Comparison of ENCODE assay signal across 6 cellular contexts in genomic region chr1:222189218-222189617, GRCh38.
"Had no signal": no experiment of that assay in that cellular context is flagged by ENCODE, and none has a peak within 500 bp of the region (broad histone marks: within the 10 kb centered on the region; RNA-seq: fewer than 3 reads in every experiment).

No MANE protein-coding gene starts in this region.

- H3K4me2 ChIP-seq: KMS-11 had no signal

- H3K27ac ChIP-seq: HL-60, KMS-11 had no signal

- DNase-seq: IMR-90, KBM-7, KG1 had no signal

- FAIRE-seq: HTR-8/SVneo had no signal

- H3K9ac ChIP-seq: KMS-11 had no signal
